In genomic region chr6:62803094-62803493, GRCh38 we compare ENCODE assay signal across 16 cellular contexts.
"Had no signal": no experiment of that assay in that cellular context is flagged by ENCODE, and none has a peak within 500 bp of the region (broad histone marks: within the 10 kb centered on the region; RNA-seq: fewer than 3 reads in every experiment).

No MANE protein-coding gene starts in this region.

- FAIRE-seq: frontal cortex had no signal

- H3K4me1 ChIP-seq: heart left ventricle, lower lobe of right lung, sigmoid colon, spleen had no signal

- ATAC-seq: activated T-helper 17 cell treated with anti-CD3 and anti-CD28 coated beads, Interleukin-2, amount 50 U/mL, for 72 hours; effector memory CD8-positive, alpha-beta T cell; heart left ventricle; left colon; lower lobe of right lung had no signal

- H3K4me3 ChIP-seq: heart left ventricle, lower lobe of right lung, sigmoid colon, spleen had no signal

- H3K27ac ChIP-seq: heart left ventricle, lower lobe of right lung, sigmoid colon, spleen had no signal

- H3K36me3 Mint-ChIP-seq: mesothelial cell of epicardium had no signal

- H3K27ac Mint-ChIP-seq: activated T-helper 17 cell treated with anti-CD3 and anti-CD28 coated beads, Interleukin-2, amount 50 U/mL, for 72 hours; dendritic cell treated with granulocyte-macrophage colony-stimulating factor and Interleukin-4, amounts not matched to agents 40 ng/mL and 50 ng/mL, for 4 days; effector memory CD8-positive, alpha-beta T cell; mesothelial cell of epicardium had no signal

- H3K27me3 Mint-ChIP-seq: activated T-helper 17 cell treated with anti-CD3 and anti-CD28 coated beads, Interleukin-2, amount 50 U/mL, for 72 hours; dendritic cell treated with granulocyte-macrophage colony-stimulating factor and Interleukin-4, amounts not matched to agents 40 ng/mL and 50 ng/mL, for 4 days; effector memory CD8-positive, alpha-beta T cell had no signal

- H3K9me3 ChIP-seq: lower lobe of right lung, sigmoid colon had no signal

- H3K4me3 Mint-ChIP-seq: activated T-helper 17 cell treated with anti-CD3 and anti-CD28 coated beads, Interleukin-2, amount 50 U/mL, for 72 hours; dendritic cell treated with granulocyte-macrophage colony-stimulating factor and Interleukin-4, amounts not matched to agents 40 ng/mL and 50 ng/mL, for 4 days; effector memory CD8-positive, alpha-beta T cell; mesothelial cell of epicardium had no signal

- H3K36me3 ChIP-seq: heart left ventricle, lower lobe of right lung, sigmoid colon, spleen had no signal

- H3K4me1 Mint-ChIP-seq: activated T-helper 17 cell treated with anti-CD3 and anti-CD28 coated beads, Interleukin-2, amount 50 U/mL, for 72 hours had no signal

- H3K27me3 ChIP-seq: heart left ventricle, sigmoid colon, spleen had no signal

- DNase-seq: activated CD4-positive, CD25-positive, alpha-beta regulatory T cell treated with anti-CD3 and anti-CD28 coated beads, Interleukin-2, amount 50 U/mL, for 72 hours; activated naive CD4-positive, alpha-beta T cell treated with Interleukin-2 at 50 U/mL for 16 hours; activated T-cell treated with anti-CD3 and anti-CD28 coated beads for 4 hours; cerebellar nuclear complex; effector memory CD8-positive, alpha-beta T cell; heart left ventricle; left colon; lower lobe of right lung; sigmoid colon; spleen; stimulated activated CD4-positive, alpha-beta T cell treated with anti-CD3 and anti-CD28 coated beads, Interleukin-2, amount 100 ng/mL, for 24 hours; T-helper 9 cell had no signal
